8 cellular contexts compared by ENCODE assay signal in the genomic region with DNA sequence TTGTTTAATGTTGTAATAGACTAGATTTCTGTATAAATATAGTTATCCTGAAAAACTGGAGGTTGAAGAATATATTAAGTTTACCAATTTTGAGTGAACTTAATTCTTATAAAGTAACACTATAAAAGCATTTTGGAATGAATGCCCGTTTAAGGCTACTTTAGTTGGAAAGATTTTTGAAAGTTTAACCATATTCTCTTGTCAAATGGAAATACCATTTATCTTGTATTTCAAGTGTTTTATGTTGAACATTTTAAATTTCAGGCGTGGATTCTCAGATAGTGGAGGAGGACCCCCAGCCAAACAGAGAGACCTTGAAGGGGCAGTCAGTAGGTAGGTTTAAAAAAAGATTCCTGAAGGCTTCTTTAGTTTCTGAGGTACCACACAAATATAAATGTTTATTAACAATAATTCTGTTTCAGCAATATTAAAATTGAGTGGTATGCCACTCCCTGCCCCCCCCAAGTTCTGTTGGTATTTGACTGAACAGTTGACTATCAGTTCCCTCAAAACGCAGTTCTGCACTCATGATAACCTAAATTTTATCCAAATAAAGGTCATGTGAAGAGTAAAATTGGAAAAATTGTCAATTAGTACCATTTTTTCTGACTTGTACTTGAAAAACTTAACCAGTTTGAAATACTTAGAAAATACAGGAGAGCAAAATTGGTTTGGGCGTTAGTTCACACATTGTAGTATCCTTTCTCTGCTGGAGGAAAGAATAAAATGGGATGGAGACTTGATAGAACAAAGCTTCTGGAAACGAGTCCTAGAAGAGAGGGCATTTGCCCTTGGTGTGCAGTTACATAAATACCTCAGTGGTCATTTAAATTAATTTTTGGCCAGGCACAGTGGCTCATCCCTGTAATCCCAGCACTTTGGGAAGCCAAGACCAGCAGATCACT. TPM values are rescaled to one million over a fixed set of nuclear protein-coding genes. Genes with fewer than 3 reads are reported as not detected.
DNase-seq lines count a peak whose midpoint lies in the region; ATAC-seq, FAIRE-seq and TF ChIP-seq lines count a peak whose summit lies in the region.

No MANE protein-coding gene starts in this region.

- H3K36me3 ChIP-seq in HUES6 (ENCODE audit: control insufficient read depth, insufficient read depth, low read length) (peaks cover 62% of the 10 kb centered on the region), mammary epithelial cell (ENCODE audit: insufficient read depth, low read length) (peaks cover 46% of the 10 kb centered on the region), mucosa of rectum (ENCODE audit: control insufficient read depth in 2 of 2, insufficient read depth in 2 of 2, low read length in 2 of 2) (peaks cover 39 to 43% of the 10 kb centered on the region in 2 donors)

- in situ Hi-C loops in mammary epithelial cell (cut with MboI; ENCODE audit: low sequenced_read_pairs in 2 of 2): loop anchor here in 1 of 2 donors (10.0 kb wide), 1 partner anchor 98 kb away; no protein-coding TSS in a partner anchor

- WGBS in A549 (ENCODE audit: missing lambda C conversion rate): 45% methylated on average over 5 of the region's 5 CpGs
- 57% methylated on average over 5 of the region's 5 CpGs for WGBS in mammary epithelial cell (ENCODE audit: low coverage, missing lambda C conversion rate)

- DNase-seq in A549 (ENCODE audit: low read depth in 1 of 2, low spot score in 1 of 2) (no peak), mammary epithelial cell (no peak), NCI-H774 (lab: John Stamatoyannopoulos, UW) (no peak), NCI-H345 treated with DMSO at 0.1 percent for 48 hours (lab: John Stamatoyannopoulos, UW; ENCODE audit: unreplicated experiment) (no peak)

- CTCF ChIA-PET in A549 (lab: Yijun Ruan, JAX) (no interaction called here), mammary epithelial cell (lab: Charles Lee; ENCODE audit: low non-redundant PET) (no interaction called here)

- peak overlapping the region; percentile 100 for H3K9ac ChIP-seq in HUES6 (ENCODE audit: low read length)
- H3K9ac ChIP-seq in mammary epithelial cell (ENCODE audit: insufficient read depth, low read length): peak overlapping the region; percentile 99
- H3K9ac ChIP-seq in mucosa of rectum (ENCODE audit: low read depth in 1 of 2, low read length in 2 of 2): peak overlapping the region; percentile 96 to 99

- no peaks in the 10 kb centered on the region for H3K9me3 ChIP-seq in A549
- no peaks in the 10 kb centered on the region for H3K9me3 ChIP-seq in HUES6 (ENCODE audit: control insufficient read depth, insufficient read depth, low read depth, low read length)
- H3K9me3 ChIP-seq in mammary epithelial cell (replicated peaks; ENCODE audit: insufficient read depth, low read length): no peaks in the 10 kb centered on the region
- H3K9me3 ChIP-seq in mucosa of rectum (ENCODE audit: control insufficient read depth in 2 of 2, low read length in 2 of 2): no peaks in the 10 kb centered on the region

- ATAC-seq in A549 (no peak), GM19351 (IDR thresholded peaks at IDR 0.05; ENCODE audit: unreplicated experiment) (no peak), GM21360 (IDR thresholded peaks at IDR 0.05; ENCODE audit: unreplicated experiment) (no peak)

- H2AFZ ChIP-seq in mammary epithelial cell (ENCODE audit: low read depth, low read length): no peak overlapping the region

- dilution Hi-C loops in mammary epithelial cell (cut with HindIII; ENCODE audit: low sequenced_read_pairs): no loop called here

- H3K27me3 ChIP-seq in HUES6 (ENCODE audit: control insufficient read depth, insufficient read depth, low read length) (no peaks in the 10 kb centered on the region), mammary epithelial cell (ENCODE audit: insufficient read depth, low read length) (no peaks in the 10 kb centered on the region), mucosa of rectum (ENCODE audit: control insufficient read depth in 2 of 2, insufficient read depth in 2 of 2, low read length in 2 of 2) (no peaks in the 10 kb centered on the region)

- no peak for TF ChIP-seq POLR2A in A549 (IDR thresholded peaks at IDR 0.05; ENCODE audit: low read length)

- TF ChIP-seq EP300 in A549 (IDR thresholded peaks at IDR 0.05): no peak

- no peak for TF ChIP-seq CTCF in A549 (IDR thresholded peaks at IDR 0.05)
- TF ChIP-seq CTCF in mammary epithelial cell (conservative IDR thresholded peaks at IDR 0.05 in 1 of 2, IDR thresholded peaks at IDR 0.05 in 1 of 2; ENCODE audit: extremely low read depth in 1 of 2, insufficient read depth in 1 of 2, low read depth in 1 of 2, low read length in 2 of 2): no peak

- H3K27ac ChIP-seq in A549: peak overlapping the region; percentile 95
- peak overlapping the region; percentile 97 for H3K27ac ChIP-seq in HUES6 (ENCODE audit: low read depth, low read length)
- peak overlapping the region; percentile 91 for H3K27ac ChIP-seq in mammary epithelial cell (ENCODE audit: insufficient read depth, low read depth, low read length)
- peak overlapping the region; percentile 94 to 96 for H3K27ac ChIP-seq in mucosa of rectum (ENCODE audit: low read depth in 2 of 2, low read length in 2 of 2)

- FAIRE-seq in A549 (lab: Jason Lieb, UNC): no peak

- H3K4me3 ChIP-seq in A549 (peak overlapping the region; percentile 82), HUES6 (ENCODE audit: low read depth, low read length) (peak overlapping the region; percentile 95), mammary epithelial cell (replicated peaks in 1 of 3; ENCODE audit: insufficient read depth in 1 of 3, low read depth in 2 of 3, low read length in 3 of 3) (peak overlapping the region; percentile 75 to 100 (median 87)), mucosa of rectum (ENCODE audit: low read length in 2 of 2) (peak overlapping the region; percentile 96 to 99)

- peaks cover 39% of the 10 kb centered on the region for H3K4me1 ChIP-seq in A549
- H3K4me1 ChIP-seq in HUES6 (ENCODE audit: control insufficient read depth, insufficient read depth, low read length): peaks cover 4% of the 10 kb centered on the region
- H3K4me1 ChIP-seq in mammary epithelial cell (ENCODE audit: insufficient read depth, low read length): peaks cover 7% of the 10 kb centered on the region
- peaks cover 3 to 7% of the 10 kb centered on the region in 2 donors for H3K4me1 ChIP-seq in mucosa of rectum (ENCODE audit: control insufficient read depth in 2 of 2, insufficient read depth in 2 of 2, low read length in 2 of 2)

- BruUV-seq in mammary epithelial cell (replicated peaks; lab: Mats Ljungman, UMichigan): no TSS peak

- TF ChIP-seq RAD21 in A549 (conservative IDR thresholded peaks at IDR 0.05 in 1 of 2, IDR thresholded peaks at IDR 0.05 in 1 of 2): no peak

- H3K79me2 ChIP-seq in mammary epithelial cell (ENCODE audit: insufficient read depth, low read length): peaks cover 60% of the 10 kb centered on the region

- POLR2A ChIA-PET in A549 (lab: Yijun Ruan, JAX): interaction anchor here (1.7 kb wide), 2 partner anchors 9 to 89 kb away, joined by 15 to 31 read pairs; no protein-coding TSS in a partner anchor

- H4K20me1 ChIP-seq in mammary epithelial cell (ENCODE audit: insufficient read depth, low read length): no peaks in the 10 kb centered on the region

- intact Hi-C loops in mammary epithelial cell (cut with micrococcal nuclease): loop anchor here (5.0 kb wide), 1 partner anchor 41 kb away; no protein-coding TSS in a partner anchor

- peak overlapping the region; percentile 82 for H3K4me2 ChIP-seq in A549
- H3K4me2 ChIP-seq in mammary epithelial cell (ENCODE audit: insufficient read depth, low read depth, low read length): peak overlapping the region; percentile 77

TF ChIP-seq in A549, 52 proteins besides CTCF, POLR2A, EP300 and RAD21 (continues in another document):
- TF ChIP-seq ZC3H11A (IDR thresholded peaks at IDR 0.05) (no peak), RNF2 (IDR thresholded peaks at IDR 0.05; ENCODE audit: borderline replicate concordance, low read depth) (no peak), CBX2 (IDR thresholded peaks at IDR 0.05; ENCODE audit: borderline replicate concordance, low read depth) (no peak), FOXS1 (CRISPR knock-in tag; IDR thresholded peaks at IDR 0.05) (no peak), HOXB13 (CRISPR knock-in tag; IDR thresholded peaks at IDR 0.05; ENCODE audit: low read depth) (no peak), RFX5 (IDR thresholded peaks at IDR 0.05) (no peak), FOSB (CRISPR knock-in tag; IDR thresholded peaks at IDR 0.05) (no peak), FOSL2 (IDR thresholded peaks at IDR 0.05) (no peak), FOSL2 (CRISPR knock-in tag; IDR thresholded peaks at IDR 0.05) (no peak), NPAS2 (CRISPR knock-in tag; IDR thresholded peaks at IDR 0.05; ENCODE audit: borderline replicate concordance) (no peak), ZNF302 (CRISPR knock-in tag; IDR thresholded peaks at IDR 0.05) (no peak), TFCP2L1 (CRISPR knock-in tag; IDR thresholded peaks at IDR 0.05) (no peak), RCOR1 (IDR thresholded peaks at IDR 0.05; ENCODE audit: low read depth, low read length) (no peak), CEBPB (IDR thresholded peaks at IDR 0.05) (no peak), PHF8 (IDR thresholded peaks at IDR 0.05; ENCODE audit: borderline replicate concordance, low read depth) (no peak)

RNA-seq across cellular contexts. Expression of gene PNN, which starts 1.5 kb away (rescaled TPM):
- polyA plus RNA-seq in A549 (2011; rRNA removed): 40.3 and 50.1 TPM in 2 replicates
- 12.8 and 18.7 TPM in 2 replicates for polyA plus RNA-seq in A549 (2012; cell fraction: cytosol; rRNA removed)
- 45.6 and 146 TPM in 2 replicates for polyA plus RNA-seq in A549 (2012; cell fraction: nucleus; rRNA removed)
- polyA plus RNA-seq in A549 (2017; fragmentation: RNase III; extraction: RNeasy Plus Mini Kit Qiagen cat#74134 plus additional on column Dnase treatment): 108 to 124 TPM (median 117 TPM) in 3 replicates
- polyA minus RNA-seq in A549 (2011; rRNA and poly(A)+ RNA removed): 21.7 and 24.8 TPM in 2 replicates
- total RNA-seq in mammary epithelial cell: 10 to 100 TPM; 12.7 to 68.9 TPM
- 12.3 TPM for polyA plus RNA-seq in mammary epithelial cell
- 24.3 TPM for polyA minus RNA-seq in mammary epithelial cell

RNA-seq across cellular contexts. Expression of gene TRAPPC6B, which starts 6.4 kb away (rescaled TPM):
- polyA plus RNA-seq in A549 (2011; rRNA removed) (18.7 and 31.6 TPM in 2 replicates), A549 (2017; fragmentation: RNase III; extraction: RNeasy Plus Mini Kit Qiagen cat#74134 plus additional on column Dnase treatment) (14.7 to 16.4 TPM (median 15.7 TPM) in 3 replicates), mammary epithelial cell (12.6 TPM)
- 3.7 and 3.8 TPM in 2 replicates for polyA plus RNA-seq in A549 (2012; cell fraction: cytosol; rRNA removed)
- polyA plus RNA-seq in A549 (2012; cell fraction: nucleus; rRNA removed): 5.0 and 9.4 TPM in 2 replicates
- polyA minus RNA-seq in A549 (2011; rRNA and poly(A)+ RNA removed): 9.1 and 11.7 TPM in 2 replicates
- total RNA-seq in mammary epithelial cell: 10 to 100 TPM; 34.3 to 36.3 TPM
- polyA minus RNA-seq in mammary epithelial cell: 7.0 TPM

RNA-seq across cellular contexts. Expression of gene MIA2, which starts 57.2 kb away (rescaled TPM):
- polyA plus RNA-seq in A549 (2011; rRNA removed) (71.7 and 73.9 TPM in 2 replicates), A549 (2017; fragmentation: RNase III; extraction: RNeasy Plus Mini Kit Qiagen cat#74134 plus additional on column Dnase treatment) (22.9 to 25.6 TPM (median 25.4 TPM) in 3 replicates), mammary epithelial cell (13.7 TPM)
- polyA plus RNA-seq in A549 (2012; cell fraction: cytosol; rRNA removed): 8.5 and 12.4 TPM in 2 replicates
- 10.4 and 16.1 TPM in 2 replicates for polyA plus RNA-seq in A549 (2012; cell fraction: nucleus; rRNA removed)
- polyA minus RNA-seq in A549 (2011; rRNA and poly(A)+ RNA removed): 23.1 and 26.2 TPM in 2 replicates
- 10 to 100 TPM; 39.0 to 39.3 TPM for total RNA-seq in mammary epithelial cell
- 22.0 TPM for polyA minus RNA-seq in mammary epithelial cell
